37 cellular contexts compared by ENCODE assay signal in the genomic region with DNA sequence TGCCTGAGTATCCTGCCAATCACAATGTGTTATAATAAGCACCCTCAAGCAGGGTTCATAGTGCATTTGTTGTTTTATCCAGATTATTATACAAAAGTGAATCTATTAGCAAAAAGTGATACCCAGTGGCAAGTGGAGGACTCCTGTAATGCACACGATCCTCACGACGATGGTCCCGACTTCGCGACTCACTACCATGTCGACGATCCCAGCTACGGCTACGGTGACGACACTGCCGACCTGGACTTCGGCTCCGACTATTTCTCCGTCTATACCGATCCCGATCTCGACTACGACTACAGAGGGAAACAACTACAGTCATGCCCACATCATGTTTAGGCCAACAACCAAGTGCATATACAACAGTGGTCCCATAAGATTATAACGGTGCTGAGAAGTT. TPM values are rescaled to one million over a fixed set of nuclear protein-coding genes. Genes with fewer than 3 reads are reported as not detected.
"Had no signal": no experiment of that assay in that cellular context is flagged by ENCODE, and none has a peak within 500 bp of the region (broad histone marks: within the 10 kb centered on the region; RNA-seq: fewer than 3 reads in every experiment).

No MANE protein-coding gene starts in this region.

- ATAC-seq: activated CD8-positive, alpha-beta memory T cell treated with anti-CD3 and anti-CD28 coated beads, Interleukin-2, amount 10 ng/mL, durations not matched to agents 7 days and 5 days; activated CD8-positive, alpha-beta T cell treated with anti-CD3 and anti-CD28 coated beads, Interleukin-2, amount 10 ng/mL, durations not matched to agents 7 days and 5 days; activated naive CD8-positive, alpha-beta T cell treated with anti-CD3 and anti-CD28 coated beads, Interleukin-2, amount 50 U/mL, for 24 hours had no signal

- FAIRE-seq: bronchial epithelial cell, TTC549 had no signal

- H3K9me3 Mint-ChIP-seq: activated B cell treated with CpG ODN at 0.5 μM for 24 hours; activated CD4-positive, alpha-beta memory T cell treated with anti-CD3 and anti-CD28 coated beads, Interleukin-2, amount 10 ng/mL, durations not matched to agents 7 days and 5 days; activated CD4-positive, alpha-beta T cell treated with anti-CD3 and anti-CD28 coated beads, Interleukin-2, amount 10 ng/mL, durations not matched to agents 7 days and 5 days; activated naive CD4-positive, alpha-beta T cell treated with anti-CD3 and anti-CD28 coated beads, Interleukin-2, amount 10 ng/mL, durations not matched to agents 7 days and 5 days; activated naive CD4-positive, alpha-beta T cell treated with anti-CD3 and anti-CD28 coated beads, Interleukin-2, amount 50 U/mL, for 24 hours; activated naive CD8-positive, alpha-beta T cell treated with anti-CD3 and anti-CD28 coated beads, Interleukin-2, amount 10 ng/mL, durations not matched to agents 7 days and 5 days; activated naive CD8-positive, alpha-beta T cell treated with anti-CD3 and anti-CD28 coated beads, Interleukin-2, amount 50 U/mL, for 24 hours; activated T-cell treated with anti-CD3 and anti-CD28 coated beads, Interleukin-2, amount 50 U/mL, for 24 hours; activated T-helper 2 cell treated with anti-CD3 and anti-CD28 coated beads, Interferon-gamma antibody, Interleukin-2, Interleukin-4, amounts not matched to agents 10 μg/mL and 5 μg/mL and 100 μg/mL, durations not matched to agents 14 hours and 24 hours and 36 hours; brain; central memory CD8-positive, alpha-beta T cell; T-helper 1 cell treated with Interleukin-12 subunit alpha and Interleukin-12 subunit beta and Interleukin-4 antibody, amounts not matched to agents 30 μg/mL and 1 μg/mL, for 36 hours; T-helper 2 cell treated with Interferon-gamma antibody and Interleukin-4, amounts not matched to agents 5 μg/mL and 100 μg/mL, for 36 hours had no signal

- H3K4me1 Mint-ChIP-seq: activated naive CD8-positive, alpha-beta T cell treated with anti-CD3 and anti-CD28 coated beads, Interleukin-2, amount 50 U/mL, for 24 hours had no signal

- H3K27ac ChIP-seq: ascending aorta, cardiac muscle cell, VCaP had no signal

- DNase-seq: activated B cell treated with CpG ODN at 0.5 μM for 24 hours; activated CD4-positive, alpha-beta memory T cell treated with anti-CD3 and anti-CD28 coated beads, Interleukin-2, amount 10 ng/mL, durations not matched to agents 7 days and 5 days; activated CD4-positive, alpha-beta T cell treated with anti-CD3 and anti-CD28 coated beads for 48 hours; activated CD4-positive, alpha-beta T cell treated with anti-CD3 and anti-CD28 coated beads, Interleukin-2, amount 10 ng/mL, durations not matched to agents 7 days and 5 days; activated CD4-positive, alpha-beta T cell treated with anti-CD3 and anti-CD28 coated beads, Interleukin-2, amount 50 U/mL, for 48 hours; activated CD4-positive, CD25-positive, alpha-beta regulatory T cell treated with anti-CD3 and anti-CD28 coated beads, Interleukin-2, amount 50 U/mL, for 72 hours; activated CD8-positive, alpha-beta memory T cell treated with anti-CD3 and anti-CD28 coated beads for 24 hours; activated CD8-positive, alpha-beta memory T cell treated with anti-CD3 and anti-CD28 coated beads, Interleukin-2, amount 10 ng/mL, durations not matched to agents 7 days and 5 days; activated CD8-positive, alpha-beta memory T cell treated with anti-CD3 and anti-CD28 coated beads, Interleukin-2, amount 50 U/mL, for 48 hours; activated CD8-positive, alpha-beta T cell treated with anti-CD3 and anti-CD28 coated beads, Interleukin-2, amount 10 ng/mL, durations not matched to agents 7 days and 5 days; activated effector memory CD4-positive, alpha-beta T cell treated with Interleukin-2 at 50 U/mL for 16 hours; activated gamma-delta T cell; activated naive CD4-positive, alpha-beta T cell treated with anti-CD3 and anti-CD28 coated beads, Interleukin-2, amount 10 ng/mL, durations not matched to agents 7 days and 5 days; activated naive CD4-positive, alpha-beta T cell treated with Interleukin-2 at 50 U/mL for 16 hours; activated naive CD8-positive, alpha-beta T cell treated with anti-CD3 and anti-CD28 coated beads, Interleukin-2, amount 10 ng/mL, durations not matched to agents 7 days and 5 days; activated naive CD8-positive, alpha-beta T cell treated with anti-CD3 and anti-CD28 coated beads, Interleukin-2, amount 50 U/mL, for 24 hours; activated T-cell treated with anti-CD3 and anti-CD28 coated beads, Interleukin-2, amount 50 U/mL, for 24 hours; activated T-cell treated with anti-CD3 and anti-CD28 coated beads, Interleukin-2, amount 50 U/mL, for 48 hours; amygdala; anterior cingulate cortex; caudate nucleus; cerebellar nuclear complex; T-helper 1 cell; T-helper 2 cell; T-helper 9 cell had no signal

- H3K4me3 ChIP-seq: ascending aorta, cardiac muscle cell had no signal

- H3K27me3 ChIP-seq: ascending aorta, cardiac muscle cell had no signal

- H3K27ac Mint-ChIP-seq: activated B cell treated with CpG ODN at 0.5 μM for 24 hours; activated CD4-positive, alpha-beta memory T cell treated with anti-CD3 and anti-CD28 coated beads, Interleukin-2, amount 10 ng/mL, durations not matched to agents 7 days and 5 days; activated CD4-positive, alpha-beta T cell treated with anti-CD3 and anti-CD28 coated beads, Interleukin-2, amount 10 ng/mL, durations not matched to agents 7 days and 5 days; activated CD8-positive, alpha-beta memory T cell treated with anti-CD3 and anti-CD28 coated beads, Interleukin-2, amount 10 ng/mL, durations not matched to agents 7 days and 5 days; activated CD8-positive, alpha-beta T cell treated with anti-CD3 and anti-CD28 coated beads, Interleukin-2, amount 10 ng/mL, durations not matched to agents 7 days and 5 days; activated naive CD4-positive, alpha-beta T cell treated with anti-CD3 and anti-CD28 coated beads, Interleukin-2, amount 10 ng/mL, durations not matched to agents 7 days and 5 days; activated naive CD8-positive, alpha-beta T cell; activated naive CD8-positive, alpha-beta T cell treated with anti-CD3 and anti-CD28 coated beads, Interleukin-2, amount 10 ng/mL, durations not matched to agents 7 days and 5 days; activated naive CD8-positive, alpha-beta T cell treated with anti-CD3 and anti-CD28 coated beads, Interleukin-2, amount 50 U/mL, for 24 hours; activated T-helper 2 cell treated with anti-CD3 and anti-CD28 coated beads, Interferon-gamma antibody, Interleukin-2, Interleukin-4, amounts not matched to agents 10 μg/mL and 5 μg/mL and 100 μg/mL, durations not matched to agents 14 hours and 24 hours and 36 hours; T-helper 1 cell treated with Interleukin-12 subunit alpha and Interleukin-12 subunit beta and Interleukin-4 antibody, amounts not matched to agents 30 μg/mL and 1 μg/mL, for 36 hours; T-helper 2 cell treated with Interferon-gamma antibody and Interleukin-4, amounts not matched to agents 5 μg/mL and 100 μg/mL, for 36 hours had no signal

- H3K9me3 ChIP-seq: ascending aorta had no signal

- H3K4me3 Mint-ChIP-seq: activated B cell treated with CpG ODN at 0.5 μM for 24 hours; activated CD4-positive, alpha-beta memory T cell treated with anti-CD3 and anti-CD28 coated beads, Interleukin-2, amount 10 ng/mL, durations not matched to agents 7 days and 5 days; activated CD4-positive, alpha-beta T cell treated with anti-CD3 and anti-CD28 coated beads, Interleukin-2, amount 10 ng/mL, durations not matched to agents 7 days and 5 days; activated CD8-positive, alpha-beta memory T cell treated with anti-CD3 and anti-CD28 coated beads, Interleukin-2, amount 10 ng/mL, durations not matched to agents 7 days and 5 days; activated CD8-positive, alpha-beta T cell treated with anti-CD3 and anti-CD28 coated beads, Interleukin-2, amount 10 ng/mL, durations not matched to agents 7 days and 5 days; activated naive CD4-positive, alpha-beta T cell treated with anti-CD3 and anti-CD28 coated beads, Interleukin-2, amount 10 ng/mL, durations not matched to agents 7 days and 5 days; activated naive CD4-positive, alpha-beta T cell treated with anti-CD3 and anti-CD28 coated beads, Interleukin-2, amount 50 U/mL, for 24 hours; activated naive CD8-positive, alpha-beta T cell; activated naive CD8-positive, alpha-beta T cell treated with anti-CD3 and anti-CD28 coated beads, Interleukin-2, amount 10 ng/mL, durations not matched to agents 7 days and 5 days; activated naive CD8-positive, alpha-beta T cell treated with anti-CD3 and anti-CD28 coated beads, Interleukin-2, amount 50 U/mL, for 24 hours; activated T-cell treated with anti-CD3 and anti-CD28 coated beads, Interleukin-2, amount 50 U/mL, for 24 hours; brain; central memory CD8-positive, alpha-beta T cell; T-helper 1 cell treated with Interleukin-12 subunit alpha and Interleukin-12 subunit beta and Interleukin-4 antibody, amounts not matched to agents 30 μg/mL and 1 μg/mL, for 36 hours; T-helper 2 cell treated with Interferon-gamma antibody and Interleukin-4, amounts not matched to agents 5 μg/mL and 100 μg/mL, for 36 hours had no signal

- H3K4me1 ChIP-seq: ascending aorta had no signal

RNA-seq across cellular contexts. Expression of a gene that starts 23.1 kb away (rescaled TPM):
- total RNA-seq: bronchial epithelial cell had no signal
